ENCODE assay signal across 12 cellular contexts in genomic region chr7:47534322-47535032, GRCh38. TPM values are rescaled to one million over a fixed set of nuclear protein-coding genes. Genes with fewer than 3 reads are reported as not detected.
DNase-seq lines count a peak whose midpoint lies in the region; ATAC-seq, FAIRE-seq and TF ChIP-seq lines count a peak whose summit lies in the region.
"Had no signal": no experiment of that assay in that cellular context is flagged by ENCODE, and none has a peak within 500 bp of the region (broad histone marks: within the 10 kb centered on the region; RNA-seq: fewer than 3 reads in every experiment).

No MANE protein-coding gene starts in this region.

- CTCF ChIA-PET in H1 (lab: Charles Lee; ENCODE audit: partially characterized antibody), result interaction anchor here (0.6 to 3.5 kb wide), 29 partner anchors 8 to 1894 kb away, joined by 3 to 20 read pairs (median 4); partner anchors contain the start of gene TNS3

- H3K4ac ChIP-seq in H1 (replicated peaks; ENCODE audit: insufficient read length, low read depth, low read length) (no peak overlapping the region), neuronal stem cell (ENCODE audit: low read length) (no peak overlapping the region)

- FAIRE-seq in GM12891 (lab: Jason Lieb, UNC) (peak; percentile 20), H1 (lab: Jason Lieb, UNC) (peak; percentile 7)

- no peak overlapping the region for H3K4me3 Mint-ChIP-seq in naive thymus-derived CD8-positive, alpha-beta T cell
- H3K4me3 Mint-ChIP-seq: activated CD4-positive, alpha-beta T cell treated with anti-CD3 and anti-CD28 coated beads for 36 hours; stimulated activated naive CD8-positive, alpha-beta T cell treated with anti-CD3 and anti-CD28 coated beads, Interleukin-15, Interleukin-2, amounts not matched to agents 100 ng/mL and 50 ng/mL, for 24 hours had no signal

- peaks cover 0 to 4% (median 0%) of the 10 kb centered on the region in 9 donors for H3K9me3 Mint-ChIP-seq in naive thymus-derived CD8-positive, alpha-beta T cell
- H3K9me3 Mint-ChIP-seq: stimulated activated naive CD8-positive, alpha-beta T cell treated with anti-CD3 and anti-CD28 coated beads, Interleukin-15, Interleukin-2, amounts not matched to agents 100 ng/mL and 50 ng/mL, for 24 hours had no signal

- peaks cover 2 to 9% of the 10 kb centered on the region in 2 experiments for H4K20me1 ChIP-seq in H1 (replicated peaks in 1 of 2; ENCODE audit: control insufficient read depth in 1 of 2, insufficient read depth in 2 of 2, low read length in 2 of 2)

- no peak overlapping the region for H2AK5ac ChIP-seq in H1 (ENCODE audit: low read depth, low read length)
- no peak overlapping the region for H2AK5ac ChIP-seq in neuronal stem cell (ENCODE audit: low read depth, low read length)

- peaks cover 0 to 14% (median 12%) of the 10 kb centered on the region in 4 experiments; a peak in 5 of 7 replicates for H3K27me3 ChIP-seq in H1 (replicated peaks in 1 of 4; ENCODE audit: control insufficient read depth in 3 of 4, extremely low read depth in 1 of 4, insufficient read depth in 3 of 4, low read length in 3 of 4)
- H3K27me3 ChIP-seq in neuronal stem cell (ENCODE audit: control insufficient read depth in 3 of 3, insufficient read depth in 3 of 3, low read depth in 1 of 3, low read length in 3 of 3), result peaks cover 0 to 3% (median 0%) of the 10 kb centered on the region in 3 experiments

- no peak overlapping the region for H2BK12ac ChIP-seq in H1 (ENCODE audit: low read depth, low read length)
- H2BK12ac ChIP-seq in neuronal stem cell (ENCODE audit: low read length), result no peak overlapping the region

- H3K14ac ChIP-seq in H1 (ENCODE audit: insufficient read length) (no peak overlapping the region), neuronal stem cell (ENCODE audit: low read length) (no peak overlapping the region)

- POLR2A ChIA-PET in H1 (lab: Charles Lee; ENCODE audit: partially characterized antibody), result interaction anchor here (0.7 kb wide), 1 partner anchor 47 kb away, joined by 3 read pairs; no protein-coding TSS in a partner anchor
- POLR2A ChIA-PET in naive thymus-derived CD8-positive, alpha-beta T cell (lab: Charles Lee), result no interaction called here

- peak; percentile 32 to 42; a peak in 3 of 4 replicates for TF ChIP-seq RAD21 in H1 (IDR thresholded peaks at IDR 0.05 in 1 of 2, conservative IDR thresholded peaks at IDR 0.05 in 1 of 2; ENCODE audit: low read depth in 2 of 2, low read length in 2 of 2)

- H3K23ac ChIP-seq in H1 (ENCODE audit: insufficient read length) (no peak overlapping the region), neuronal stem cell (ENCODE audit: low read depth, low read length, poor library complexity) (no peak overlapping the region)

- H3K9me3 ChIP-seq in H1 (ENCODE audit: insufficient read depth in 2 of 2, low read depth in 1 of 2, low read length in 1 of 2), result peaks cover 0 to 7% of the 10 kb centered on the region in 2 experiments; a peak in 1 of 4 replicates
- H3K9me3 ChIP-seq in neuronal stem cell (replicated peaks in 1 of 2; ENCODE audit: control insufficient read depth in 2 of 2, insufficient read depth in 1 of 2, low read depth in 1 of 2, low read length in 2 of 2), result peaks cover 2 to 4% of the 10 kb centered on the region in 2 donors
- H3K9me3 ChIP-seq: esophagus muscularis mucosa had no signal

- no peak overlapping the region for H4K5ac ChIP-seq in H1 (ENCODE audit: insufficient read length, low read depth, low read length)

- H3K79me1 ChIP-seq in H1 (ENCODE audit: low read depth, low read length) (peaks cover 4% of the 10 kb centered on the region; the same call in 1 of the 2 replicates), neuronal stem cell (ENCODE audit: low read depth, low read length) (peaks cover 11% of the 10 kb centered on the region)

- H3K27ac ChIP-seq in H1 (ENCODE audit: low read depth, low read length), result no peak overlapping the region
- peak overlapping the region; percentile 95 for H3K27ac ChIP-seq in neuronal stem cell (replicated peaks; ENCODE audit: low read length)

- H3K4me2 ChIP-seq in H1 (ENCODE audit: insufficient read depth in 1 of 2, low read depth in 2 of 2, low read length in 2 of 2) (peak overlapping the region in 1 of 2 experiments; percentile 94; a peak in 1 of 4 replicates), neuronal stem cell (ENCODE audit: insufficient read depth, low read length, poor library complexity, severe bottlenecking) (peak overlapping the region; percentile 54)

- H3K9ac ChIP-seq in H1 (replicated peaks in 1 of 4; ENCODE audit: extremely low read depth in 1 of 4, low read depth in 3 of 4, low read length in 3 of 4) (no peak overlapping the region), neuronal stem cell (ENCODE audit: low read depth, low read length, poor library complexity) (no peak overlapping the region)

- H3K18ac ChIP-seq in H1 (ENCODE audit: extremely low read depth, low read length) (no peak overlapping the region), neuronal stem cell (ENCODE audit: low read length) (no peak overlapping the region)

- no peak overlapping the region for H3K56ac ChIP-seq in H1 (replicated peaks; ENCODE audit: insufficient read length, low read depth, low read length)

- no peak for TF ChIP-seq POLR2A in GM12891 (IDR thresholded peaks at IDR 0.05; ENCODE audit: low read depth, low read length)
- no peak for TF ChIP-seq POLR2A in H1 (IDR thresholded peaks at IDR 0.05; ENCODE audit: control extremely low read depth in 1 of 2, low read depth in 2 of 2, low read length in 2 of 2)

- H3K27ac Mint-ChIP-seq in naive thymus-derived CD8-positive, alpha-beta T cell, result no peak overlapping the region
- H3K27ac Mint-ChIP-seq: activated CD4-positive, alpha-beta T cell treated with anti-CD3 and anti-CD28 coated beads for 36 hours; stimulated activated naive CD8-positive, alpha-beta T cell treated with anti-CD3 and anti-CD28 coated beads, Interleukin-15, Interleukin-2, amounts not matched to agents 100 ng/mL and 50 ng/mL, for 24 hours had no signal

- H4K8ac ChIP-seq in H1 (ENCODE audit: extremely low read depth, insufficient read depth, low read length) (no peak overlapping the region), neuronal stem cell (ENCODE audit: low read depth, low read length) (no peak overlapping the region)

- H3K4me3 ChIP-seq in H1 (ENCODE audit: extremely low read depth in 1 of 4, insufficient read depth in 2 of 4, low read depth in 3 of 4, low read length in 4 of 4), result no peak overlapping the region
- no peak overlapping the region for H3K4me3 ChIP-seq in neuronal stem cell (ENCODE audit: low read length in 2 of 2)
- H3K4me3 ChIP-seq: esophagus muscularis mucosa had no signal

- H3K27me3 Mint-ChIP-seq in naive thymus-derived CD8-positive, alpha-beta T cell, result peaks cover 11 to 29% (median 15%) of the 10 kb centered on the region in 5 donors

- H3K4me1 Mint-ChIP-seq in naive thymus-derived CD8-positive, alpha-beta T cell, result peaks cover 0 to 3% (median 0%) of the 10 kb centered on the region in 4 donors
- H3K4me1 Mint-ChIP-seq: activated CD4-positive, alpha-beta T cell treated with anti-CD3 and anti-CD28 coated beads for 36 hours had no signal

- H2BK20ac ChIP-seq in H1 (ENCODE audit: low read length), result no peak overlapping the region

- H2BK120ac ChIP-seq in H1 (replicated peaks; ENCODE audit: low read depth, low read length) (no peak overlapping the region), neuronal stem cell (ENCODE audit: low read depth, low read length) (no peak overlapping the region)

- H4K91ac ChIP-seq in H1 (replicated peaks; ENCODE audit: insufficient read length, low read length) (no peak overlapping the region), neuronal stem cell (ENCODE audit: low read depth, low read length, poor library complexity) (no peak overlapping the region)

- peak in 1 of 3 experiments; percentile 49; a peak in 1 of 4 replicates for TF ChIP-seq CTCF in H1 (IDR thresholded peaks at IDR 0.05; ENCODE audit: control extremely low read depth in 1 of 3, insufficient read depth in 1 of 3, low read depth in 1 of 3, low read length in 3 of 3)

- peaks cover 13 to 28% (median 19%) of the 10 kb centered on the region in 4 experiments for H3K4me1 ChIP-seq in H1 (replicated peaks in 1 of 4; ENCODE audit: control insufficient read depth in 3 of 4, insufficient read depth in 4 of 4, low read length in 3 of 4)
- H3K4me1 ChIP-seq in neuronal stem cell (ENCODE audit: control insufficient read depth in 2 of 2, insufficient read depth in 1 of 2, low read depth in 1 of 2, low read length in 2 of 2), result peaks cover 3 to 28% of the 10 kb centered on the region in 2 donors

- H2BK15ac ChIP-seq in H1 (ENCODE audit: low read length) (no peak overlapping the region), neuronal stem cell (ENCODE audit: low read length) (no peak overlapping the region)

- peaks cover 0 to 5% (median 0%) of the 10 kb centered on the region in 3 donors for H3K36me3 Mint-ChIP-seq in naive thymus-derived CD8-positive, alpha-beta T cell

- TF ChIP-seq EP300 in H1 (IDR thresholded peaks at IDR 0.05; ENCODE audit: borderline replicate concordance in 1 of 2, low read depth in 2 of 2, low read length in 2 of 2), result no peak

- H3K79me2 ChIP-seq in H1 (ENCODE audit: control insufficient read depth in 1 of 2, insufficient read depth in 2 of 2, low read length in 2 of 2), result peaks cover 0 to 29% of the 10 kb centered on the region in 2 experiments; a peak in 2 of 4 replicates

- H2AFZ ChIP-seq in H1 (ENCODE audit: low read length) (no peak overlapping the region), neuronal stem cell (ENCODE audit: low read length) (no peak overlapping the region)

- H3K23me2 ChIP-seq in H1 (ENCODE audit: low read depth, low read length), result peaks cover 11% of the 10 kb centered on the region

- no peak for ATAC-seq in GM21528 (IDR thresholded peaks at IDR 0.05; ENCODE audit: low FRiP score, unreplicated experiment)
- ATAC-seq in HG03565 (IDR thresholded peaks at IDR 0.05; ENCODE audit: unreplicated experiment), result no peak
- no peak for ATAC-seq in naive thymus-derived CD8-positive, alpha-beta T cell
- ATAC-seq: activated CD4-positive, alpha-beta T cell treated with anti-CD3 and anti-CD28 coated beads for 36 hours had no signal

- no peak for DNase-seq in GM12891 (ENCODE audit: insufficient read length, low spot score)
- DNase-seq in NCI-H146 (lab: John Stamatoyannopoulos, UW), result peak; percentile 42
- DNase-seq in H1 (ENCODE audit: low read depth in 1 of 2, low spot score in 2 of 2), result no peak
- peak; percentile 49 for DNase-seq in neuronal stem cell (ENCODE audit: low spot score)
- no peak for DNase-seq in NCI-H345 (lab: John Stamatoyannopoulos, UW)
- no peak for DNase-seq in naive thymus-derived CD8-positive, alpha-beta T cell
- DNase-seq: activated CD4-positive, alpha-beta T cell treated with anti-CD3 and anti-CD28 coated beads for 36 hours; DND-41 had no signal

- H2BK5ac ChIP-seq in H1 (ENCODE audit: low read depth, low read length), result no peak overlapping the region
- no peak overlapping the region for H2BK5ac ChIP-seq in neuronal stem cell (ENCODE audit: low read length)

- WGBS in H1 (ENCODE audit: extremely low coverage in 1 of 2, insufficient coverage in 1 of 2, insufficient read length in 1 of 2, insufficient replicate concordance in 2 of 2, low coverage in 1 of 2, low lambda C conversion rate in 2 of 2, missing lambda C conversion rate in 1 of 2), 2 experiments, result 81% methylated on average over 9 of the region's 9 CpGs; no CpG with 5 or more reads in 1 of the 2 experiments
- no CpG with 5 or more reads among the region's 9 CpGs for WGBS in neuronal stem cell (ENCODE audit: extremely low coverage in 2 of 2, insufficient read length in 2 of 2, insufficient replicate concordance in 1 of 2), 2 donors

- H3K36me3 ChIP-seq in H1 (ENCODE audit: control insufficient read depth in 2 of 4, insufficient read depth in 4 of 4, low read length in 3 of 4) (no peaks in the 10 kb centered on the region), neuronal stem cell (replicated peaks in 1 of 2; ENCODE audit: control insufficient read depth in 2 of 2, insufficient read depth in 2 of 2, low read length in 2 of 2) (no peaks in the 10 kb centered on the region)
- H3K36me3 ChIP-seq: esophagus muscularis mucosa had no signal

RNA-seq across cellular contexts. Expression of gene TNS3, which starts 47.4 kb away (rescaled TPM):
- 3.1 TPM for polyA plus RNA-seq in GM12891 (2012; ENCODE audit: low read depth, missing spikeins)
- total RNA-seq in H1 (2021; fragmentation: NEBNext Ultra II Directional; extraction: Animal tissue kit (Norgen Biotek cat#: 25700)), result 24.2 TPM in 2 replicates
- polyA plus RNA-seq in H1 (2011; rRNA removed), result 11.9 and 14.7 TPM in 2 replicates
- 11.5 TPM for polyA plus RNA-seq in H1 (2011; cell fraction: cytosol; rRNA removed)
- polyA plus RNA-seq in H1 (2011; cell fraction: nucleus; rRNA removed), result 24.3 TPM
- 12.6 to 15.2 TPM (median 13.6 TPM) in 4 replicates for polyA plus RNA-seq in H1 (2012, experiment 1 of 2)
- polyA plus RNA-seq in H1 (2012, experiment 2 of 2), result 7.5 TPM
- polyA plus RNA-seq in H1 (2013, experiment 1 of 2), result 6.6 TPM
- 6.0 TPM for polyA plus RNA-seq in H1 (2013, experiment 2 of 2)
- 54.4 and 72.3 TPM in 2 replicates for polyA minus RNA-seq in H1 (2011; rRNA and poly(A)+ RNA removed)
- 17.2 TPM for polyA minus RNA-seq in H1 (2011; cell fraction: cytosol; rRNA and poly(A)+ RNA removed)
- 43.9 TPM for polyA minus RNA-seq in H1 (2011; cell fraction: nucleus; rRNA and poly(A)+ RNA removed)
- 19.8 TPM for polyA plus RNA-seq in neuronal stem cell (2013, experiment 1 of 2)
- 19.8 TPM for polyA plus RNA-seq in neuronal stem cell (2013, experiment 2 of 2)
- total RNA-seq in naive thymus-derived CD8-positive, alpha-beta T cell, result 1 to 10 TPM; 1.2 to 1.6 TPM
- polyA plus RNA-seq in naive thymus-derived CD8-positive, alpha-beta T cell, result not detected

Comparison
In these comparisons a context has a peak if more than half of its experiments do, and no peak if none do; other contexts are left out.
1. DNase-seq: peak in NCI-H146 (single experiment) and neuronal stem cell (single experiment); none in GM12891 (single experiment), H1 (0 of 2), NCI-H345 (single experiment) and naive thymus-derived CD8-positive, alpha-beta T cell (0 of 10).